Comparison of ENCODE assay signal across 13 cellular contexts in genomic region chr1:218462591-218462990, GRCh38.
DNase-seq lines count a peak whose midpoint lies in the region; ATAC-seq and TF ChIP-seq lines count a peak whose summit lies in the region.
"Had no signal": no experiment of that assay in that cellular context is flagged by ENCODE, and none has a peak within 500 bp of the region (broad histone marks: within the 10 kb centered on the region; RNA-seq: fewer than 3 reads in every experiment).

No MANE protein-coding gene starts in this region.

- H3K9me3 ChIP-seq in heart left ventricle: no peaks in the 10 kb centered on the region
- H3K9me3 ChIP-seq in right cardiac atrium (ENCODE audit: control insufficient read depth, low read length): no peaks in the 10 kb centered on the region
- no peaks in the 10 kb centered on the region for H3K9me3 ChIP-seq in fibroblast of lung (ENCODE audit: control insufficient read depth, insufficient read depth, low read depth, low read length)
- H3K9me3 ChIP-seq in upper lobe of right lung: no peaks in the 10 kb centered on the region

- ATAC-seq in heart left ventricle (no peak), right cardiac atrium (no peak), upper lobe of right lung (no peak), GM19397 (IDR thresholded peaks at IDR 0.05; ENCODE audit: unreplicated experiment) (no peak)
- ATAC-seq: stimulated activated naive CD8-positive, alpha-beta T cell treated with anti-CD3 and anti-CD28 coated beads, Interleukin-15, amount 100 ng/mL, for 72 hours had no signal

- H3K9me3 Mint-ChIP-seq in osteocyte (ENCODE audit: unreplicated experiment): no peaks in the 10 kb centered on the region
- H3K9me3 Mint-ChIP-seq: stimulated activated naive CD8-positive, alpha-beta T cell treated with anti-CD3 and anti-CD28 coated beads, Interleukin-15, amount 100 ng/mL, for 72 hours had no signal

- no peaks in the 10 kb centered on the region for H3K36me3 Mint-ChIP-seq in osteocyte (ENCODE audit: unreplicated experiment)

- H3K4me1 ChIP-seq in heart left ventricle: peaks cover 5 to 70% (median 55%) of the 10 kb centered on the region in 12 donors
- H3K4me1 ChIP-seq in right cardiac atrium (ENCODE audit: control insufficient read depth, insufficient read depth, low read length): peaks cover 10% of the 10 kb centered on the region
- peaks cover 33% of the 10 kb centered on the region for H3K4me1 ChIP-seq in fibroblast of lung (ENCODE audit: control insufficient read depth, extremely low read depth, insufficient read depth, low read length)
- H3K4me1 ChIP-seq in upper lobe of right lung: peaks cover 28% of the 10 kb centered on the region

- peaks cover 73% of the 10 kb centered on the region for H3K4me1 Mint-ChIP-seq in osteocyte (ENCODE audit: unreplicated experiment)
- H3K4me1 Mint-ChIP-seq: stimulated activated naive CD8-positive, alpha-beta T cell treated with anti-CD3 and anti-CD28 coated beads, Interleukin-15, amount 100 ng/mL, for 72 hours had no signal

- H3K27ac Mint-ChIP-seq in osteocyte (ENCODE audit: unreplicated experiment): peak overlapping the region; percentile 96
- H3K27ac Mint-ChIP-seq: stimulated activated naive CD8-positive, alpha-beta T cell treated with anti-CD3 and anti-CD28 coated beads, Interleukin-15, amount 100 ng/mL, for 72 hours had no signal

- no peaks in the 10 kb centered on the region for H3K79me2 ChIP-seq in fibroblast of lung (ENCODE audit: control insufficient read depth, insufficient read depth, low read length)

- DNase-seq in heart left ventricle (no peak), right cardiac atrium (no peak), fibroblast of lung (ENCODE audit: low read depth in 2 of 2) (no peak), osteocyte (ENCODE audit: extremely low spot score, unreplicated experiment) (no peak), upper lobe of right lung (no peak), dermis blood vessel endothelial cell (no peak)
- DNase-seq in stimulated activated CD4-positive, alpha-beta T cell treated with anti-CD3 and anti-CD28 coated beads, Interleukin-12 subunit alpha, Interleukin-12 subunit beta, amount 100 ng/mL, for 4 hours: no peak
- DNase-seq: activated naive CD4-positive, alpha-beta T cell; NCI-H2029; NCI-H774; stimulated activated naive CD8-positive, alpha-beta T cell treated with anti-CD3 and anti-CD28 coated beads, Interleukin-15, amount 100 ng/mL, for 72 hours had no signal

- no peaks in the 10 kb centered on the region for H3K27me3 ChIP-seq in heart left ventricle
- H3K27me3 ChIP-seq in right cardiac atrium (ENCODE audit: control insufficient read depth, insufficient read depth): no peaks in the 10 kb centered on the region
- H3K27me3 ChIP-seq in fibroblast of lung (ENCODE audit: control insufficient read depth, insufficient read depth, low read length): no peaks in the 10 kb centered on the region
- H3K27me3 ChIP-seq in upper lobe of right lung: no peaks in the 10 kb centered on the region

- no peak overlapping the region for H3K4me3 Mint-ChIP-seq in osteocyte (ENCODE audit: unreplicated experiment)
- H3K4me3 Mint-ChIP-seq: stimulated activated naive CD8-positive, alpha-beta T cell treated with anti-CD3 and anti-CD28 coated beads, Interleukin-15, amount 100 ng/mL, for 72 hours had no signal

- H3K27ac ChIP-seq in heart left ventricle (peak overlapping the region; percentile 68 to 94 (median 79)), right cardiac atrium (ENCODE audit: low read length) (no peak overlapping the region), fibroblast of lung (ENCODE audit: insufficient read depth, low read length) (peak overlapping the region; percentile 75), upper lobe of right lung (peak overlapping the region; percentile 59)
- H3K27ac ChIP-seq: HL-60 had no signal

- no peak for TF ChIP-seq CTCF in heart left ventricle (IDR thresholded peaks at IDR 0.05)
- no peak for TF ChIP-seq CTCF in fibroblast of lung (conservative IDR thresholded peaks at IDR 0.05 in 1 of 2, IDR thresholded peaks at IDR 0.05 in 1 of 2; ENCODE audit: low read depth in 1 of 2, low read length in 2 of 2)
- no peak for TF ChIP-seq CTCF in osteocyte (IDR thresholded peaks at IDR 0.05)
- TF ChIP-seq CTCF in upper lobe of right lung (IDR thresholded peaks at IDR 0.05): no peak

- no peak overlapping the region for H3K9ac ChIP-seq in fibroblast of lung (ENCODE audit: insufficient read depth, low read length)

- 11 to 32% (median 15%) methylated on average over 2 of the region's 2 CpGs for WGBS in heart left ventricle, 4 donors
- whole genome bisulfite sequencing in right cardiac atrium: 20% methylated on average over 2 of the region's 2 CpGs

- TF ChIP-seq POLR2A in heart left ventricle (IDR thresholded peaks at IDR 0.05): no peak

- peak overlapping the region in 2 of 12 donors; percentile 13 to 29 for H3K4me3 ChIP-seq in heart left ventricle
- H3K4me3 ChIP-seq in right cardiac atrium (ENCODE audit: low read length): no peak overlapping the region
- H3K4me3 ChIP-seq in fibroblast of lung (replicated peaks in 1 of 4; ENCODE audit: control extremely low read depth in 1 of 4, insufficient read depth in 1 of 4, low read depth in 3 of 4, low read length in 4 of 4): no peak overlapping the region
- no peak overlapping the region for H3K4me3 ChIP-seq in upper lobe of right lung

- intact Hi-C loops in heart left ventricle (cut with DNase I): loop anchor here in 5 of 10 donors (2.0 to 10.0 kb wide), 4 partner anchors 14 to 118 kb away; partner anchors contain the start of gene TGFB2 (in 4 of the 5)
- intact Hi-C loops in right cardiac atrium (cut with DNase I): no loop called here
- intact Hi-C loops in upper lobe of right lung (cut with DNase I): no loop called here

- no peak overlapping the region for H3K4me2 ChIP-seq in fibroblast of lung (ENCODE audit: extremely low read depth, insufficient read depth, low read length)

- H3K36me3 ChIP-seq in heart left ventricle (no peaks in the 10 kb centered on the region), fibroblast of lung (ENCODE audit: control insufficient read depth, insufficient read depth, low read length) (no peaks in the 10 kb centered on the region), upper lobe of right lung (no peaks in the 10 kb centered on the region)

- no peaks in the 10 kb centered on the region for H4K20me1 ChIP-seq in fibroblast of lung (ENCODE audit: control insufficient read depth, extremely low read depth, insufficient read depth, low read length)

- no peak overlapping the region for H2AFZ ChIP-seq in fibroblast of lung (ENCODE audit: low read length)

- H3K27me3 Mint-ChIP-seq in osteocyte (ENCODE audit: unreplicated experiment): no peaks in the 10 kb centered on the region
